13 cellular contexts compared by ENCODE assay signal in the genomic region with DNA sequence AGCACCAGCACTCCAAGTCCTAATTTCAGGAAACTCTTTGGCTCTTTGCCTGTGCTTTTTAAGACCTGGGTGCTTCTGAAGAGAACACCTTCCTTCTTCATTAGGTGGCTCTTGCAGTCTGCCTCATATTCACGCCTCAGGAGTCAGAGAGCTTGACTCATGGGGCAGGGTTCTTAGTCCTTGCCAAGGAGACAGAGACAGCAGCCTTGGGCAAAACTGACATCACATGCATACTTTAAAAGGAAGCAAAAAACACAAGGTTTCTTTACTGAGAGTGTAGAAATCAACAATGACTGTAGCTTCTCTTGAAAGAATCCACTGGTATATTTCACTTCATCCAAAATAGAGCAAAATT.
DNase-seq lines count a peak whose midpoint lies in the region; ATAC-seq, FAIRE-seq and TF ChIP-seq lines count a peak whose summit lies in the region.
"Had no signal": no experiment of that assay in that cellular context is flagged by ENCODE, and none has a peak within 500 bp of the region (broad histone marks: within the 10 kb centered on the region; RNA-seq: fewer than 3 reads in every experiment).

No MANE protein-coding gene starts in this region.

- no peak for ATAC-seq in GM19397 (IDR thresholded peaks at IDR 0.05; ENCODE audit: unreplicated experiment)
- ATAC-seq: body of pancreas, GM23338 had no signal

- H3K4me3 ChIP-seq in AG10803 (ENCODE audit: low read length): no peak overlapping the region
- H3K4me3 ChIP-seq: body of pancreas, GM23338 had no signal

- TF ChIP-seq CTCF in AG10803 (conservative IDR thresholded peaks at IDR 0.05; ENCODE audit: low read length): no peak

- peak; percentile 88 for DNase-seq in AG10803 (ENCODE audit: low read depth)
- DNase-seq in M059J (ENCODE audit: low read depth): peak; percentile 97
- DNase-seq in dedifferentiated amniotic fluid mesenchymal stem cell (ENCODE audit: extremely low spot score): peak; percentile 63
- DNase-seq in kidney glomerular epithelial cell (lab: John Stamatoyannopoulos, UW): peak; percentile 89
- DNase-seq in NCI-H1092 (lab: John Stamatoyannopoulos, UW): no peak
- no peak for DNase-seq in GM19239 (ENCODE audit: insufficient read length, low spot score)
- no peak for DNase-seq in stimulated activated CD4-positive, alpha-beta T cell treated with anti-CD3 and anti-CD28 coated beads, Interleukin-1b, Interleukin-23, amount 100 ng/mL, for 48 hours
- DNase-seq: activated CD4-positive, alpha-beta T cell treated with anti-CD3 and anti-CD28 coated beads, Interleukin-2, amount 50 U/mL, for 1 hour; AML-193; body of pancreas; posterior cingulate gyrus had no signal

- FAIRE-seq in GM19239 (lab: Jason Lieb, UNC): no peak

Comparison
In these comparisons a context has a peak if more than half of its experiments do, and no peak if none do; other contexts are left out.
1. DNase-seq: peak in AG10803 (single experiment), M059J (single experiment), dedifferentiated amniotic fluid mesenchymal stem cell (single experiment) and kidney glomerular epithelial cell (single experiment); none in NCI-H1092 (single experiment), GM19239 (single experiment) and stimulated activated CD4-positive, alpha-beta T cell treated with anti-CD3 and anti-CD28 coated beads, Interleukin-1b, Interleukin-23, amount 100 ng/mL, for 48 hours (single experiment).